In the genomic region with DNA sequence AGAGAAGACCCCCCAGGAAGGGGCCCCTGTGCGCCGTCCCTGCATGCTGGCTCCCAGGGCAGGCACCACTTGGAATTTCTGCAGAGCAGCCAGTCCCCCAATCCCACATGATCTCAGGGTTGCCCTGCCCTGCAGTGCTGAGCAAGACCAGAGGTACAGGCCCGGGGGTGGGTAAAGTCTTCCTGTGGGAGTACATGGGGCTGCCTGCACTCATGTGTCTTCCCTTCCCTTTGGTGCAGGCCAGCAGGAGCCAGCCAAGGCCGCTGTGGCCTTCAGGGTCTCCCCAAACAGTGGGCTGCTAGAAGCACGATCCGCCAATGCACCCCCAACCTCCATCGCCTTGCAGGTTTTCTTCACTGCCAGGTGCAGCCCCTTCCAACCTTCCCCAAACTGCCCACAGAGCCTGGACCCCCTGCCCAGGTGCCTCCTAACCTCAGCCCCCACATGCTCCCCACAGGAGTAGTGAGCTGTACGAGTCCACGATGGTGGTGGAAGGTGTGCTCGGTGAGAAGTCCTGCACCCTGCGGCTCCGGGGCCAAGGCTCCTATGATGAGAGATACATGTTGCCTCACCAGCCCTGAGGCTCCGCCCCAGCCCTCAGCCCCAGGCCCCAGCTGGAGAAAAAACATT, we compare ENCODE assay signal across 31 cellular contexts. TPM values are rescaled to one million over a fixed set of nuclear protein-coding genes. Genes with fewer than 3 reads are reported as not detected.
DNase-seq lines count a peak whose midpoint lies in the region; ATAC-seq and TF ChIP-seq lines count a peak whose summit lies in the region.
"Had no signal": no experiment of that assay in that cellular context is flagged by ENCODE, and none has a peak within 500 bp of the region (broad histone marks: within the 10 kb centered on the region; RNA-seq: fewer than 3 reads in every experiment).

No MANE protein-coding gene starts in this region.

- H3K36me3 Mint-ChIP-seq in neural progenitor cell = peaks cover 20% of the 10 kb centered on the region

- H2AFZ ChIP-seq in neural progenitor cell (replicated peaks) = no peak overlapping the region

- no peaks in the 10 kb centered on the region for H3K9me3 Mint-ChIP-seq in neural progenitor cell
- H3K9me3 Mint-ChIP-seq: activated naive CD4-positive, alpha-beta T cell treated with anti-CD3 and anti-CD28 coated beads, Interleukin-2, amount 50 U/mL, for 72 hours; activated T-helper 17 cell treated with anti-CD3 and anti-CD28 coated beads, Interleukin-2, amount 50 U/mL, for 72 hours; dendritic cell treated with granulocyte-macrophage colony-stimulating factor and Interleukin-4, amounts not matched to agents 40 ng/mL and 50 ng/mL, for 4 days had no signal

- H3K36me3 ChIP-seq in heart right ventricle (peaks cover 0 to 75% (median 50%) of the 10 kb centered on the region in 9 donors), neural progenitor cell (no peaks in the 10 kb centered on the region), tibial artery (peaks cover 29 to 84% (median 66%) of the 10 kb centered on the region in 3 donors)

- no peak overlapping the region for H3K4me2 ChIP-seq in neural progenitor cell
- H3K4me2 ChIP-seq: BLaER1, KMS-11 had no signal

- no peak overlapping the region for H3K4me3 ChIP-seq in heart right ventricle
- H3K4me3 ChIP-seq in neural progenitor cell = no peak overlapping the region
- no peak overlapping the region for H3K4me3 ChIP-seq in tibial artery
- H3K4me3 ChIP-seq: ascending aorta, BLaER1, esophagus muscularis mucosa, HAP-1, upper lobe of left lung had no signal

- peak overlapping the region; percentile 42 for H3K27ac Mint-ChIP-seq in neural progenitor cell
- H3K27ac Mint-ChIP-seq: activated T-helper 17 cell treated with anti-CD3 and anti-CD28 coated beads, Interleukin-2, amount 50 U/mL, for 72 hours; dendritic cell treated with granulocyte-macrophage colony-stimulating factor and Interleukin-4, amounts not matched to agents 40 ng/mL and 50 ng/mL, for 4 days; T-helper 17 cell had no signal

- TF ChIP-seq CTCF in heart right ventricle (IDR thresholded peaks at IDR 0.05) (no peak), neural progenitor cell (IDR thresholded peaks at IDR 0.05) (no peak), tibial artery (IDR thresholded peaks at IDR 0.05) (no peak)

- peaks cover 3% of the 10 kb centered on the region for H4K20me1 ChIP-seq in neural progenitor cell (ENCODE audit: low read depth)

- no peaks in the 10 kb centered on the region for H3F3A ChIP-seq in neural progenitor cell (ENCODE audit: low read depth)

- no peaks in the 10 kb centered on the region for H3K79me2 ChIP-seq in neural progenitor cell (ENCODE audit: low read depth)

- 92% methylated on average over 13 of the region's 13 CpGs for WGBS in heart right ventricle, 2 donors

- H3K4me3 Mint-ChIP-seq in neural progenitor cell = no peak overlapping the region
- H3K4me3 Mint-ChIP-seq: activated T-helper 17 cell treated with anti-CD3 and anti-CD28 coated beads, Interleukin-2, amount 50 U/mL, for 72 hours; dendritic cell treated with granulocyte-macrophage colony-stimulating factor and Interleukin-4, amounts not matched to agents 40 ng/mL and 50 ng/mL, for 4 days; T-helper 17 cell had no signal

- H3K27me3 Mint-ChIP-seq in neural progenitor cell (ENCODE audit: insufficient read depth, low read depth) = no peaks in the 10 kb centered on the region
- H3K27me3 Mint-ChIP-seq: activated T-helper 17 cell treated with anti-CD3 and anti-CD28 coated beads, Interleukin-2, amount 50 U/mL, for 72 hours; dendritic cell treated with granulocyte-macrophage colony-stimulating factor and Interleukin-4, amounts not matched to agents 40 ng/mL and 50 ng/mL, for 4 days; T-helper 17 cell had no signal

- H3K27ac ChIP-seq in heart right ventricle (no peak overlapping the region), neural progenitor cell (no peak overlapping the region), tibial artery (no peak overlapping the region)
- H3K27ac ChIP-seq: ascending aorta, BLaER1, esophagus muscularis mucosa, foreskin keratinocyte, KMS-11, upper lobe of left lung had no signal

- ATAC-seq in Right ventricle myocardium inferior (no peak), heart right ventricle (no peak), HG03095 (IDR thresholded peaks at IDR 0.05; ENCODE audit: unreplicated experiment) (no peak)
- ATAC-seq: activated T-helper 17 cell treated with anti-CD3 and anti-CD28 coated beads, Interleukin-2, amount 50 U/mL, for 72 hours; foreskin keratinocyte; SK-N-SH treated with all-trans-retinoic acid at 6 μM for 48 hours; T-helper 17 cell had no signal

- no peak overlapping the region for H3K9ac ChIP-seq in neural progenitor cell
- H3K9ac ChIP-seq: BLaER1, KMS-11 had no signal

- H3K27me3 ChIP-seq in heart right ventricle = no peaks in the 10 kb centered on the region
- H3K27me3 ChIP-seq in neural progenitor cell = no peaks in the 10 kb centered on the region
- H3K27me3 ChIP-seq in tibial artery = no peaks in the 10 kb centered on the region
- H3K27me3 ChIP-seq: ascending aorta, BLaER1, esophagus muscularis mucosa, foreskin keratinocyte, upper lobe of left lung had no signal

- DNase-seq in Right ventricle myocardium inferior (ENCODE audit: missing footprints) = peak; percentile 60
- no peak for DNase-seq in heart right ventricle
- peak; percentile 43 for DNase-seq in activated CD8-positive, alpha-beta memory T cell treated with anti-CD3 and anti-CD28 coated beads, Interleukin-2, amount 50 U/mL, for 48 hours
- no peak for DNase-seq in neural progenitor cell (ENCODE audit: low spot score)
- DNase-seq in tibial artery = peak; percentile 13 to 48
- DNase-seq in LoVo (ENCODE audit: low spot score) = no peak
- DNase-seq in NCI-H2227 (lab: John Stamatoyannopoulos, UW; ENCODE audit: unreplicated experiment) = no peak
- DNase-seq: ACHN; activated CD4-positive, alpha-beta T cell treated with anti-CD3 and anti-CD28 coated beads for 4 hours; Caco-2; DMS79; foreskin keratinocyte; GF-D8; mesendoderm; NCI-H1436 treated with DMSO at 0.1 percent for 48 hours; NCI-H2107; NCI-H446; NCI-H774; small intestine; T-helper 17 cell; upper lobe of left lung had no signal

- H3K9me3 ChIP-seq in heart right ventricle (no peaks in the 10 kb centered on the region), neural progenitor cell (ENCODE audit: low read depth) (no peaks in the 10 kb centered on the region), tibial artery (no peaks in the 10 kb centered on the region)
- H3K9me3 ChIP-seq: ascending aorta, BLaER1, Caco-2, esophagus muscularis mucosa, HAP-1, upper lobe of left lung had no signal

- H3K4me1 Mint-ChIP-seq in neural progenitor cell = no peaks in the 10 kb centered on the region
- H3K4me1 Mint-ChIP-seq: activated T-helper 17 cell treated with anti-CD3 and anti-CD28 coated beads, Interleukin-2, amount 50 U/mL, for 72 hours had no signal

- intact Hi-C loops in Right ventricle myocardium inferior (cut with DNase I) (no loop called here), heart right ventricle (cut with DNase I) (loop anchor here in 2 of 10 donors (5.0 to 10.0 kb wide), 2 partner anchors 353 to 355 kb away; no protein-coding TSS in a partner anchor), tibial artery (cut with DNase I; ENCODE audit: low total_unique reads) (loop anchor here (10.0 kb wide), 2 partner anchors 133 to 223 kb away; partner anchors contain the start of gene XYLB)

- peaks cover 0 to 13% (median 4%) of the 10 kb centered on the region in 9 donors for H3K4me1 ChIP-seq in heart right ventricle
- H3K4me1 ChIP-seq in neural progenitor cell = no peaks in the 10 kb centered on the region
- peaks cover 0 to 6% (median 0%) of the 10 kb centered on the region in 4 donors for H3K4me1 ChIP-seq in tibial artery
- H3K4me1 ChIP-seq: ascending aorta, foreskin keratinocyte, HAP-1 had no signal

RNA-seq across cellular contexts. Expression of gene ACAA1, which starts 15.0 kb away (rescaled TPM):
- total RNA-seq in Right ventricle myocardium inferior (116 TPM), heart right ventricle (100 to 1,000 TPM; 102 to 136 (median 117) TPM), neural progenitor cell (ENCODE audit: low replicate concordance) (3.3 and 13.3 TPM in 2 replicates)
- polyA plus RNA-seq in heart right ventricle = 100 to 1,000 TPM in 1 of 2 donors, 10 to 100 TPM in 1; 76.4 to 133 TPM

RNA-seq across cellular contexts. Expression of gene MYD88, which starts 16.5 kb away (rescaled TPM):
- total RNA-seq in Right ventricle myocardium inferior (8.8 TPM), heart right ventricle (10 to 100 TPM in 2 of 10 donors, 1 to 10 TPM in 8; 4.2 to 22.3 (median 6.8) TPM), neural progenitor cell (ENCODE audit: low replicate concordance) (3.1 and 5.5 TPM in 2 replicates)
- 10 to 100 TPM in 1 of 2 donors, 1 to 10 TPM in 1; 7.1 to 11.1 TPM for polyA plus RNA-seq in heart right ventricle

RNA-seq across cellular contexts. Expression of gene OXSR1, which starts 43.4 kb away (rescaled TPM):
- 24.6 TPM for total RNA-seq in Right ventricle myocardium inferior
- total RNA-seq in heart right ventricle = 10 to 100 TPM; 27.3 to 38.4 (median 31.6) TPM
- polyA plus RNA-seq in heart right ventricle = 10 to 100 TPM; 13.7 to 15.9 TPM
- total RNA-seq in neural progenitor cell (ENCODE audit: low replicate concordance) = 60.2 and 65.8 TPM in 2 replicates

Comparison
In these comparisons a context has a peak if more than half of its experiments do, and no peak if none do; other contexts are left out.
1. DNase-seq: peak in Right ventricle myocardium inferior (single experiment), activated CD8-positive, alpha-beta memory T cell treated with anti-CD3 and anti-CD28 coated beads, Interleukin-2, amount 50 U/mL, for 48 hours (single experiment) and tibial artery (2 of 2); none in heart right ventricle (0 of 2), neural progenitor cell (single experiment), LoVo (single experiment) and NCI-H2227 (single experiment).